Comparison of ENCODE assay signal across 1 cellular context in the genomic region with DNA sequence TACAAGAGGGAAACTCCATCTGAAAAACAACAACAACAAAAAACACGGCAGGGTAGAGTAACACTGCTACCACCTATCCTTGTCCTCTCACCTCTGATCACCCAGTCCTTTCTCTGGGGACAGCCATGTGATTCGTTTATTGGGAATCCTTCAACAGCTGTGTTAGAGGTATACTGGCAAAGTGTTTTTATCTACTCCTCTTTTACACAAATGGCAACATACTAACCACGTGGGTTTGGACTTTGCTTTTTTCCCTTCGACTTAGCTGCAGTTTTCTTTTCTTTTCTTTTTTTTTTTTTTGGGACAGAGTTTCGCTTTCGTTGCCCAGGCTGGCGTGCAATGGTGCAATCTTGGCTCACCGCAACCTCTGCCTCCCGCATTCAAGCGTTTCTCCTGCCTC.
A peak's percentile ranks its signal among the peaks of the same experiment; 100 is the strongest.
TF ChIP-seq lines count a peak whose summit lies in the region.

No MANE protein-coding gene starts in this region.

TF ChIP-seq in liver, 16 proteins besides CTCF, POLR2A, EP300 and RAD21 (continued from another document):
- TF ChIP-seq REST (IDR thresholded peaks at IDR 0.05) = peak; percentile 37
- peak; percentile 81 for TF ChIP-seq SP1 (IDR thresholded peaks at IDR 0.05)
- peak; percentile 35 for TF ChIP-seq TAF1 (conservative IDR thresholded peaks at IDR 0.05)
- TF ChIP-seq GABPA (IDR thresholded peaks at IDR 0.05 in 1 of 2, conservative IDR thresholded peaks at IDR 0.05 in 1 of 2) = no peak
- no peak for TF ChIP-seq FOXA2 (IDR thresholded peaks at IDR 0.05)
- TF ChIP-seq, protein P1, sequence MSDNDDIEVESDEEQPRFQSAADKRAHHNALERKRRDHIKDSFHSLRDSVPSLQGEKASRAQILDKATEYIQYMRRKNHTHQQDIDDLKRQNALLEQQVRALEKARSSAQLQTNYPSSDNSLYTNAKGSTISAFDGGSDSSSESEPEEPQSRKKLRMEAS (IDR thresholded peaks at IDR 0.05) = peak; percentile 61
- TF ChIP-seq HNF4A (conservative IDR thresholded peaks at IDR 0.05) = peak; percentile 81 to 83
- peak in 1 of 2 donors; percentile 59 for TF ChIP-seq RXRA (IDR thresholded peaks at IDR 0.05)
- TF ChIP-seq ATF3 (IDR thresholded peaks at IDR 0.05) = peak; percentile 26
- TF ChIP-seq JUND (IDR thresholded peaks at IDR 0.05) = peak; percentile 43
- TF ChIP-seq ZBTB33 (IDR thresholded peaks at IDR 0.05) = no peak
TF ChIP-seq in liver: peak in this region for 10.
